ENCODE assay signal across 19 cellular contexts in the genomic region with DNA sequence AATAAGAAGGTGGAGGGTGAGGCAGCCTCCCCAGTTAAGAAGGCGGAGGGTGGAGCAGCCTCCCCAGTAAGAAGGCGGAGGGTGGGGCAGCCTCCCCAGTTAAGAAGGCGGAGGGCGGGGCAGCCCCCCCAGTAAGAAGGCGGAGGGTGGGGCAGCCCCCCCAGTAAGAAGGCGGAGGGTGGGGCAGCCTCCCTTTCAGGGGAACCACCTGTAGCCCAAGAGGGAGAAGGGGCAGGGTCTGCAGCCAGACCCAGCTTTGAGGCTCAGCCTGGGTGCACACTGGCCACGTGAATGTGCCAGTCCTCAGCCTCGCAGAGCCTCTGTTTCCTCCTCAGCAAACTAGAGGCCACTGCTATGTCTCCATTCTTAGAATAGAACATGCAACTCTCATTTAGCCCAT. TPM values are rescaled to one million over a fixed set of nuclear protein-coding genes. Genes with fewer than 3 reads are reported as not detected.
DNase-seq lines count a peak whose midpoint lies in the region; ATAC-seq, FAIRE-seq and TF ChIP-seq lines count a peak whose summit lies in the region.
"Had no signal": no experiment of that assay in that cellular context is flagged by ENCODE, and none has a peak within 500 bp of the region (broad histone marks: within the 10 kb centered on the region; RNA-seq: fewer than 3 reads in every experiment).

No MANE protein-coding gene starts in this region.

- peaks cover 0 to 2% (median 0%) of the 10 kb centered on the region in 7 donors for H3K9me3 Mint-ChIP-seq in CD14-positive monocyte

- no peak for FAIRE-seq in kidney (lab: Jason Lieb, UNC)
- FAIRE-seq: D721Med, HTR-8/SVneo had no signal

- no peak overlapping the region for H3K4me3 Mint-ChIP-seq in CD14-positive monocyte
- H3K4me3 Mint-ChIP-seq: CD4-positive, alpha-beta memory T cell; IgD-negative memory B cell had no signal

- no peak for TF ChIP-seq CTCF in CD14-positive monocyte (IDR thresholded peaks at IDR 0.05)
- TF ChIP-seq CTCF in HEK293 (tag by site-specific recombination; IDR thresholded peaks at IDR 0.05): no peak
- TF ChIP-seq CTCF in kidney (IDR thresholded peaks at IDR 0.05; ENCODE audit: borderline replicate concordance, extremely low read depth, insufficient read depth): no peak

- no peak overlapping the region for H3K9ac ChIP-seq in kidney (ENCODE audit: low read length in 2 of 2)

- POLR2A ChIA-PET in HEK293 (lab: Yijun Ruan, JAX): no interaction called here

- ATAC-seq in SK-N-SH treated with all-trans-retinoic acid at 6 μM for 48 hours: no peak

- CTCF ChIA-PET in HEK293 (lab: Yijun Ruan, JAX): no interaction called here

- intact Hi-C loops in CD14-positive monocyte (cut with micrococcal nuclease): no loop called here
- intact Hi-C loops in kidney (cut with DNase I): no loop called here

- H3K4me1 ChIP-seq in HEK293 (ENCODE audit: control insufficient read depth, insufficient read depth, low read length) (no peaks in the 10 kb centered on the region), kidney (ENCODE audit: control insufficient read depth in 1 of 2, insufficient read depth in 1 of 2, low read depth in 1 of 2, low read length in 2 of 2) (no peaks in the 10 kb centered on the region)
- H3K4me1 ChIP-seq: HAP-1, SJSA1 had no signal

- H3K27ac Mint-ChIP-seq in CD14-positive monocyte: no peak overlapping the region
- H3K27ac Mint-ChIP-seq: CD4-positive, alpha-beta memory T cell; IgD-negative memory B cell had no signal

- H3K4me1 Mint-ChIP-seq in CD14-positive monocyte: no peaks in the 10 kb centered on the region
- H3K4me1 Mint-ChIP-seq: CD4-positive, alpha-beta memory T cell; IgD-negative memory B cell had no signal

- H3K4me3 ChIP-seq in HEK293 (ENCODE audit: low read depth, low read length): no peak overlapping the region
- H3K4me3 ChIP-seq in kidney (ENCODE audit: low read length in 2 of 2): no peak overlapping the region
- H3K4me3 ChIP-seq: HAP-1, PC-9, SJSA1 had no signal

- no peaks in the 10 kb centered on the region for H3K9me3 ChIP-seq in HEK293 (ENCODE audit: control insufficient read depth, insufficient read depth, low read depth, low read length)
- H3K9me3 ChIP-seq in kidney (ENCODE audit: control insufficient read depth in 1 of 2, low read length in 2 of 2): no peaks in the 10 kb centered on the region
- H3K9me3 ChIP-seq: HAP-1, SJSA1 had no signal

- H3K36me3 ChIP-seq in HEK293 (ENCODE audit: control insufficient read depth in 2 of 2, insufficient read depth in 1 of 2, low read length in 2 of 2) (no peaks in the 10 kb centered on the region), kidney (ENCODE audit: control insufficient read depth in 1 of 2, insufficient read depth in 2 of 2, low read length in 2 of 2) (no peaks in the 10 kb centered on the region)
- H3K36me3 ChIP-seq: HAP-1, SJSA1 had no signal

- peaks cover 9 to 17% (median 12%) of the 10 kb centered on the region in 3 donors for H3K27me3 Mint-ChIP-seq in CD14-positive monocyte (ENCODE audit: low read depth in 3 of 3)
- H3K27me3 Mint-ChIP-seq: IgD-negative memory B cell had no signal

- H3K36me3 Mint-ChIP-seq in CD14-positive monocyte: no peaks in the 10 kb centered on the region
- H3K36me3 Mint-ChIP-seq: CD4-positive, alpha-beta memory T cell; IgD-negative memory B cell had no signal

- H3K27ac ChIP-seq in HEK293 (ENCODE audit: extremely low read depth, low read depth, low read length) (no peak overlapping the region), kidney (ENCODE audit: low read depth in 2 of 2, low read length in 2 of 2) (no peak overlapping the region)
- H3K27ac ChIP-seq: PC-9, SJSA1 had no signal

- DNase-seq in CD14-positive monocyte (ENCODE audit: low spot score): peak; percentile 14
- DNase-seq in kidney: peak; percentile 2
- peak; percentile 2 for DNase-seq in stimulated activated CD8-positive, alpha-beta memory T cell treated with anti-CD3 and anti-CD28 coated beads, Interleukin-4, amount 100 ng/mL, for 48 hours
- no peak for DNase-seq in stimulated activated CD4-positive, alpha-beta T cell treated with anti-CD3 and anti-CD28 coated beads, Interleukin-4, amount 100 ng/mL, for 1 hour
- DNase-seq in NCI-H345 treated with DMSO at 0.1 percent for 48 hours (lab: John Stamatoyannopoulos, UW; ENCODE audit: unreplicated experiment): no peak
- DNase-seq: CD4-positive, alpha-beta memory T cell; DMS79; NCI-H1417; NCI-H1930; NCI-H2171; NCI-H748 treated with DMSO at 0.1 percent for 48 hours; PC-9 had no signal

TF ChIP-seq in HEK293, 187 proteins besides CTCF, POLR2A, EP300 and RAD21:
- TF ChIP-seq KLF17 (tag by site-specific recombination; IDR thresholded peaks at IDR 0.05) (peak; percentile 21; the same call in 1 of the 2 replicates), ZBTB8A (tag by site-specific recombination; IDR thresholded peaks at IDR 0.05) (no peak), ZBTB1 (tag by site-specific recombination; IDR thresholded peaks at IDR 0.05) (no peak), KLF1 (tag by site-specific recombination; IDR thresholded peaks at IDR 0.05) (peak; percentile 97)

TF ChIP-seq in SK-N-SH treated with all-trans-retinoic acid at 6 μM for 48 hours, 23 proteins besides CTCF, POLR2A, EP300 and RAD21:
- TF ChIP-seq ZNF8 (CRISPR knock-in tag; IDR thresholded peaks at IDR 0.05) (no peak), TCF4 (CRISPR knock-in tag; IDR thresholded peaks at IDR 0.05; ENCODE audit: borderline replicate concordance) (no peak), SNAI2 (CRISPR knock-in tag; IDR thresholded peaks at IDR 0.05) (no peak), ZNF565 (CRISPR knock-in tag; conservative IDR thresholded peaks at IDR 0.05; ENCODE audit: low read depth) (no peak)

RNA-seq across cellular contexts. Expression of gene HMX1, which starts 52.6 kb away (rescaled TPM):
- not detected for polyA plus RNA-seq in CD14-positive monocyte
- total RNA-seq in kidney: not detected
- not detected for polyA plus RNA-seq in kidney (ENCODE audit: insufficient read depth, low read depth, low replicate concordance)
- total RNA-seq: CD4-positive, alpha-beta memory T cell; PC-9 had no signal
- polyA plus RNA-seq: CD4-positive, alpha-beta memory T cell; IgD-negative memory B cell had no signal

Comparison
In these comparisons a context has a peak if more than half of its experiments do, and no peak if none do; other contexts are left out.
1. DNase-seq: peak in CD14-positive monocyte (single experiment), kidney (single experiment) and stimulated activated CD8-positive, alpha-beta memory T cell treated with anti-CD3 and anti-CD28 coated beads, Interleukin-4, amount 100 ng/mL, for 48 hours (single experiment); none in stimulated activated CD4-positive, alpha-beta T cell treated with anti-CD3 and anti-CD28 coated beads, Interleukin-4, amount 100 ng/mL, for 1 hour (single experiment) and NCI-H345 treated with DMSO at 0.1 percent for 48 hours (single experiment).